9 cellular contexts compared by ENCODE assay signal in the genomic region with DNA sequence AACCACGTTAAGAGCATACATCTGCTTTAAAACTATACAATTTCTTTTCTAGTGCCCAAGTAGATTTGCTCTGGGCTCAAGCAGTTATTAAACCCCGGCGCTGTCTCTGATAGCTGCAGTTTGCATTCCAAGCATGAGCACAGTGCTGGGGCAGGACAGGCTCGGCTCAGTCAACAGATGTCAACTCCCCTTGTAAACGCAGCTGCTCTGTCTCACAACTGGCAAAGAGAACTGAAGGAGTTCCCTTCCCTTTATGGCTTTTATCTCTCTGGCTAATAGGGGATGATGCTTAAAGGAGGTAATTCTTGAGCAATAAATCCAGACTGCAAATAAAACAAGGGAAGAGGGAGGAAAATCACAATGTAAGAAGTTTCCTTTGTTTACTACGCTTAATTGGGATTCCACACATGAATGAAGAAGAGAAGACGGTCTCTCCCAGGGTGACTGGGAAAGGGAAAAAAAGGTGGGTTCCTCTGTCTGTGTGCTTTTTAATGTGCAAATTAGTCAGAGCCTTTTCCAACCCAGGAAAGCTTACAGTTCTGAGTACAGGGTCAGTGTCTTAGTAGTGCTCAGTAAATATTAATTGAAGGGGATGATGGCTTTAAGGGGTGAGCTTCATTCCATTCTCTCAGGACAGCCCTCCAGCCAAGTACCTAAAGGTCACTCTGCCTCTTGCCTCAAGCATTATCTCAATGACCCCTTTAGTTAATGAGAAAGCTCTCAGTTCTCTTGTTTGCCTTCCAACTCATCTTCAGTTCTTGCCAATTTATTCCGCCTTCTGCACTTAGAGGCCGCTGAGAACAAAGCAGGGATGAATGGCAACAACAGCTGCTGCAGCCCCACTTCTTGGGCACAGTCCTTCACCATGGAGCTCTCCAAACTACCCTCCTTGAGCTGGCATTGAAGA.
DNase-seq lines count a peak whose midpoint lies in the region; ATAC-seq and TF ChIP-seq lines count a peak whose summit lies in the region.
"Had no signal": no experiment of that assay in that cellular context is flagged by ENCODE, and none has a peak within 500 bp of the region (broad histone marks: within the 10 kb centered on the region; RNA-seq: fewer than 3 reads in every experiment).

No MANE protein-coding gene starts in this region.

- H3K4me3 ChIP-seq in endodermal cell (ENCODE audit: low read length) (peak overlapping the region; percentile 77), uterus (no peak overlapping the region)

- H3K36me3 Mint-ChIP-seq in endodermal cell (ENCODE audit: low read depth) = peaks cover 1% of the 10 kb centered on the region

- peaks cover 26% of the 10 kb centered on the region for H3K4me1 Mint-ChIP-seq in endodermal cell

- no peak for TF ChIP-seq POLR2A in uterus (IDR thresholded peaks at IDR 0.05)

- H3K27ac Mint-ChIP-seq in endodermal cell = peak overlapping the region; percentile 59

- no peaks in the 10 kb centered on the region for H3K27me3 Mint-ChIP-seq in endodermal cell (ENCODE audit: insufficient read depth)

- H3K27me3 ChIP-seq in endodermal cell (ENCODE audit: control insufficient read depth, insufficient read depth, low read length, poor library complexity, severe bottlenecking) (no peaks in the 10 kb centered on the region), uterus (no peaks in the 10 kb centered on the region)

- DNase-seq in NCI-H748 (lab: John Stamatoyannopoulos, UW; ENCODE audit: unreplicated experiment) (peak; percentile 25), NCI-H748 treated with DMSO at 0.1 percent for 48 hours (lab: John Stamatoyannopoulos, UW) (no peak), endodermal cell (no peak), midbrain (lab: John Stamatoyannopoulos, UW) (peak; percentile 43), uterus (peak; percentile 72 to 83)
- no peak for DNase-seq in activated CD8-positive, alpha-beta memory T cell treated with anti-CD3 and anti-CD28 coated beads, Interleukin-2, amount 50 U/mL, for 4 hours
- DNase-seq: cerebellar nuclear complex had no signal

- WGBS in endodermal cell (ENCODE audit: insufficient coverage in 1 of 2, insufficient read length in 1 of 2), 2 experiments = 60 to 63% methylated on average over 5 to 9 of the region's 9 CpGs

- peak overlapping the region; percentile 14 for H3K9ac ChIP-seq in endodermal cell (ENCODE audit: extremely low read depth, low read length, poor library complexity, severe bottlenecking)

- ATAC-seq in GM21529 (IDR thresholded peaks at IDR 0.05; ENCODE audit: unreplicated experiment) (no peak), GM21360 (IDR thresholded peaks at IDR 0.05; ENCODE audit: unreplicated experiment) (no peak)

- H3K4me1 ChIP-seq in endodermal cell (ENCODE audit: control insufficient read depth, insufficient read depth, low read length) (no peaks in the 10 kb centered on the region), uterus (peaks cover 0 to 4% of the 10 kb centered on the region in 2 donors)

- H3K27ac ChIP-seq in endodermal cell (ENCODE audit: low read depth, low read length) (peak overlapping the region; percentile 67), uterus (peak overlapping the region; percentile 68 to 72)

- H3K9me3 Mint-ChIP-seq in endodermal cell = peaks cover 19% of the 10 kb centered on the region

- H3K4me3 Mint-ChIP-seq in endodermal cell = no peak overlapping the region

- H3K36me3 ChIP-seq in endodermal cell (ENCODE audit: control insufficient read depth, insufficient read depth, low read length) (no peaks in the 10 kb centered on the region), uterus (no peaks in the 10 kb centered on the region)

- intact Hi-C loops in uterus (cut with DNase I; ENCODE audit: low total_unique reads) = no loop called here

- H3K9me3 ChIP-seq in endodermal cell (ENCODE audit: control insufficient read depth, low read length) (peaks cover 22% of the 10 kb centered on the region), uterus (no peaks in the 10 kb centered on the region)

- TF ChIP-seq CTCF in endodermal cell (conservative IDR thresholded peaks at IDR 0.05) = no peak
- no peak for TF ChIP-seq CTCF in uterus (IDR thresholded peaks at IDR 0.05)

Comparison
In these comparisons a context has a peak if more than half of its experiments do, and no peak if none do; other contexts are left out.
1. DNase-seq: peak in NCI-H748 (single experiment), midbrain (single experiment) and uterus (2 of 2); none in NCI-H748 treated with DMSO at 0.1 percent for 48 hours (single experiment), endodermal cell (single experiment) and activated CD8-positive, alpha-beta memory T cell treated with anti-CD3 and anti-CD28 coated beads, Interleukin-2, amount 50 U/mL, for 4 hours (single experiment).